In genomic region chr12:11576104-11576503, GRCh38 we compare ENCODE assay signal across 10 cellular contexts.
DNase-seq lines count a peak whose midpoint lies in the region; ATAC-seq and TF ChIP-seq lines count a peak whose summit lies in the region.
"Had no signal": no experiment of that assay in that cellular context is flagged by ENCODE, and none has a peak within 500 bp of the region (broad histone marks: within the 10 kb centered on the region; RNA-seq: fewer than 3 reads in every experiment).

No MANE protein-coding gene starts in this region.

- H3K4me3 ChIP-seq in choroid plexus epithelial cell (ENCODE audit: low read depth, low read length) = no peak overlapping the region
- H3K4me3 ChIP-seq: spleen, tibial nerve had no signal

- TF ChIP-seq CTCF in choroid plexus epithelial cell (conservative IDR thresholded peaks at IDR 0.05; ENCODE audit: low read depth, low read length) = no peak

- ATAC-seq in HG03457 (IDR thresholded peaks at IDR 0.05; ENCODE audit: unreplicated experiment) = no peak
- no peak for ATAC-seq in HG03520 (IDR thresholded peaks at IDR 0.05; ENCODE audit: unreplicated experiment)

- peak; percentile 3 for DNase-seq in activated CD8-positive, alpha-beta memory T cell treated with anti-CD3 and anti-CD28 coated beads, Interleukin-2, amount 50 U/mL, for 24 hours (ENCODE audit: extremely low read depth)
- DNase-seq in activated CD8-positive, alpha-beta memory T cell treated with anti-CD3 and anti-CD28 coated beads, Interleukin-2, amount 50 U/mL, for 4 hours = no peak
- DNase-seq in LoVo (ENCODE audit: low spot score) = peak; percentile 41
- DNase-seq in choroid plexus epithelial cell (ENCODE audit: low read depth) = peak; percentile 80
- DNase-seq in stimulated activated CD4-positive, alpha-beta T cell treated with anti-CD3 and anti-CD28 coated beads, Interleukin-4, amount 100 ng/mL, for 24 hours = peak; percentile 38
- no peak for DNase-seq in DMS 273 treated with DMSO at 0.1 percent for 48 hours (lab: John Stamatoyannopoulos, UW)
- DNase-seq: spleen had no signal

Comparison
In these comparisons a context has a peak if more than half of its experiments do, and no peak if none do; other contexts are left out.
1. DNase-seq: peak in activated CD8-positive, alpha-beta memory T cell treated with anti-CD3 and anti-CD28 coated beads, Interleukin-2, amount 50 U/mL, for 24 hours (single experiment), LoVo (single experiment), choroid plexus epithelial cell (single experiment) and stimulated activated CD4-positive, alpha-beta T cell treated with anti-CD3 and anti-CD28 coated beads, Interleukin-4, amount 100 ng/mL, for 24 hours (single experiment); none in activated CD8-positive, alpha-beta memory T cell treated with anti-CD3 and anti-CD28 coated beads, Interleukin-2, amount 50 U/mL, for 4 hours (single experiment) and DMS 273 treated with DMSO at 0.1 percent for 48 hours (single experiment).